In the genomic region with DNA sequence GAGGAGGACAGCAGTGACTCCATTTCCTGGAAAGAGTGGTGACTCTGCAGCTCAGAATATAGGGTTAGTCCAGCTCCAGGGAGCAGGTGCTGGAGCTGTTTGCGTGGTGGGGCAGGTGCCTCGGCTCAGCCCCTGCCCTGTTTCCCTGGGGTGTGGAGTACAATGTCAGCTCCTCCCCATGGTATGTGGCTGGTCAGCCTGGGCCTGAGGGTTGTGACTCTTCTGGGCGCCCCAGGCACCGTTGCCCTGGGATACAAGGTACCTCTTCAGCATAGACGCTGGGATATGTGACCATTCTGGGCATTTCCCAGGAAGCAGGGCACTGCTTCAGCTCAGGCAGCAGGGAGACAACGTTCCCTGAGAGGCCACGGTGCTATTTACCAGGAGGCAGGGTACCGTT, we compare ENCODE assay signal across 1 cellular context.
TF ChIP-seq lines count a peak whose summit lies in the region.

No MANE protein-coding gene starts in this region.

TF ChIP-seq in HepG2, 621 proteins besides CTCF, POLR2A, EP300 and RAD21:
- TF ChIP-seq SCMH1 (CRISPR knock-in tag; IDR thresholded peaks at IDR 0.05; ENCODE audit: borderline replicate concordance) = no peak
- no peak for TF ChIP-seq MIER2 (CRISPR knock-in tag; IDR thresholded peaks at IDR 0.05)
- TF ChIP-seq, protein P1, sequence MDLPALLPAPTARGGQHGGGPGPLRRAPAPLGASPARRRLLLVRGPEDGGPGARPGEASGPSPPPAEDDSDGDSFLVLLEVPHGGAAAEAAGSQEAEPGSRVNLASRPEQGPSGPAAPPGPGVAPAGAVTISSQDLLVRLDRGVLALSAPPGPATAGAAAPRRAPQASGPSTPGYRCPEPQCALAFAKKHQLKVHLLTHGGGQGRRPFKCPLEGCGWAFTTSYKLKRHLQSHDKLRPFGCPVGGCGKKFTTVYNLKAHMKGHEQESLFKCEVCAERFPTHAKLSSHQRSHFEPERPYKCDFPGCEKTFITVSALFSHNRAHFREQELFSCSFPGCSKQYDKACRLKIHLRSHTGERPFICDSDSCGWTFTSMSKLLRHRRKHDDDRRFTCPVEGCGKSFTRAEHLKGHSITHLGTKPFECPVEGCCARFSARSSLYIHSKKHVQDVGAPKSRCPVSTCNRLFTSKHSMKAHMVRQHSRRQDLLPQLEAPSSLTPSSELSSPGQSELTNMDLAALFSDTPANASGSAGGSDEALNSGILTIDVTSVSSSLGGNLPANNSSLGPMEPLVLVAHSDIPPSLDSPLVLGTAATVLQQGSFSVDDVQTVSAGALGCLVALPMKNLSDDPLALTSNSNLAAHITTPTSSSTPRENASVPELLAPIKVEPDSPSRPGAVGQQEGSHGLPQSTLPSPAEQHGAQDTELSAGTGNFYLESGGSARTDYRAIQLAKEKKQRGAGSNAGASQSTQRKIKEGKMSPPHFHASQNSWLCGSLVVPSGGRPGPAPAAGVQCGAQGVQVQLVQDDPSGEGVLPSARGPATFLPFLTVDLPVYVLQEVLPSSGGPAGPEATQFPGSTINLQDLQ (CRISPR knock-in tag; IDR thresholded peaks at IDR 0.05) = no peak
- TF ChIP-seq YEATS4 (CRISPR knock-in tag; IDR thresholded peaks at IDR 0.05; ENCODE audit: borderline replicate concordance) = no peak
- TF ChIP-seq RBM22 (optimal IDR thresholded peaks at IDR 0.05; ENCODE audit: low read length) = no peak
- no peak for TF ChIP-seq PAX8 (CRISPR knock-in tag; IDR thresholded peaks at IDR 0.05; ENCODE audit: borderline replicate concordance)
- TF ChIP-seq ZNF678 (CRISPR knock-in tag; IDR thresholded peaks at IDR 0.05) = no peak
- TF ChIP-seq HOXA3 (CRISPR knock-in tag; IDR thresholded peaks at IDR 0.05) = no peak
- TF ChIP-seq PRMT3 (CRISPR knock-in tag; IDR thresholded peaks at IDR 0.05; ENCODE audit: borderline replicate concordance, low read depth) = no peak
- no peak for TF ChIP-seq ZNF713 (CRISPR knock-in tag; IDR thresholded peaks at IDR 0.05)
- no peak for TF ChIP-seq ZNF883 (CRISPR knock-in tag; IDR thresholded peaks at IDR 0.05; ENCODE audit: not compliant biosample characterization)
- TF ChIP-seq KLF9 (CRISPR knock-in tag; IDR thresholded peaks at IDR 0.05; ENCODE audit: low read depth) = no peak
- TF ChIP-seq DNMT1 (CRISPR knock-in tag; IDR thresholded peaks at IDR 0.05) = no peak
- TF ChIP-seq JUNB (CRISPR knock-in tag; IDR thresholded peaks at IDR 0.05; ENCODE audit: borderline replicate concordance) = no peak
- TF ChIP-seq, protein P2, sequence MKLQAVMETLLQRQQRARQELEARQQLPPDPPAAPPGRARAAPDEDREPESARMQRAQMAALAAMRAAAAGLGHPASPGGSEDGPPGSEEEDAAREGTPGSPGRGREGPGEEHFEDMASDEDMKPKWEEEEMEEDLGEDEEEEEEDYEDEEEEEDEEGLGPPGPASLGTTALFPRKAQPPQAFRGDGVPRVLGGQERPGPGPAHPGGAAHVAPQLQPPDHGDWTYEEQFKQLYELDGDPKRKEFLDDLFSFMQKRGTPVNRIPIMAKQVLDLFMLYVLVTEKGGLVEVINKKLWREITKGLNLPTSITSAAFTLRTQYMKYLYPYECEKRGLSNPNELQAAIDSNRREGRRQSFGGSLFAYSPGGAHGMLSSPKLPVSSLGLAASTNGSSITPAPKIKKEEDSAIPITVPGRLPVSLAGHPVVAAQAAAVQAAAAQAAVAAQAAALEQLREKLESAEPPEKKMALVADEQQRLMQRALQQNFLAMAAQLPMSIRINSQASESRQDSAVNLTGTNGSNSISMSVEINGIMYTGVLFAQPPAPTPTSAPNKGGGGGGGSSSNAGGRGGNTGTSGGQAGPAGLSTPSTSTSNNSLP (IDR thresholded peaks at IDR 0.05; ENCODE audit: low read depth, low read length) = no peak
- TF ChIP-seq ZBTB1 (CRISPR knock-in tag; IDR thresholded peaks at IDR 0.05; ENCODE audit: borderline replicate concordance) = no peak
